ENCODE assay signal across 22 cellular contexts in genomic region chr4:155618183-155618838, GRCh38. TPM values are rescaled to one million over a fixed set of nuclear protein-coding genes. Genes with fewer than 3 reads are reported as not detected.
"Had no signal": no experiment of that assay in that cellular context is flagged by ENCODE, and none has a peak within 500 bp of the region (broad histone marks: within the 10 kb centered on the region; RNA-seq: fewer than 3 reads in every experiment).

No MANE protein-coding gene starts in this region.

- H3K4me1 ChIP-seq: adrenal gland, Peyer's patch had no signal

- H3K9me3 ChIP-seq: adrenal gland, Peyer's patch had no signal

- H3K27ac Mint-ChIP-seq: activated CD8-positive, alpha-beta T cell treated with anti-CD3 and anti-CD28 coated beads for 36 hours; activated naive CD8-positive, alpha-beta T cell treated with anti-CD3 and anti-CD28 coated beads, Interleukin-2, amount 10 ng/mL, durations not matched to agents 7 days and 5 days; T-helper 17 cell had no signal

- H3K36me3 ChIP-seq: adrenal gland, Peyer's patch had no signal

- DNase-seq: activated CD4-positive, CD25-positive, alpha-beta regulatory T cell; activated CD8-positive, alpha-beta memory T cell treated with anti-CD3 and anti-CD28 coated beads, Interleukin-2, amount 50 U/mL, for 48 hours; activated CD8-positive, alpha-beta T cell treated with anti-CD3 and anti-CD28 coated beads for 36 hours; activated naive CD4-positive, alpha-beta T cell treated with anti-CD3 and anti-CD28 coated beads, Interleukin-2, amount 50 U/mL, for 16 hours; activated naive CD8-positive, alpha-beta T cell treated with anti-CD3 and anti-CD28 coated beads, Interleukin-2, amount 10 ng/mL, durations not matched to agents 7 days and 5 days; activated T-cell treated with anti-CD3 and anti-CD28 coated beads, Interleukin-2, amount 50 U/mL, for 1 hour; anterior cingulate cortex; caudate nucleus; Kasumi-1; NCI-H146; NCI-H187 treated with DMSO at 0.1 percent for 48 hours; NCI-H2081 treated with DMSO at 0.1 percent for 48 hours; NCI-H446; NCI-H524; Peyer's patch; SHP77 treated with DMSO at 0.1 percent for 48 hours; T-helper 17 cell; T-helper 9 cell had no signal

- ATAC-seq: activated CD8-positive, alpha-beta T cell treated with anti-CD3 and anti-CD28 coated beads for 36 hours; K562; T-helper 17 cell had no signal

- H3K4me3 ChIP-seq: adrenal gland, K562, Peyer's patch had no signal

- H3K4me1 Mint-ChIP-seq: T-helper 17 cell had no signal

- H3K27me3 ChIP-seq: adrenal gland, Peyer's patch had no signal

- H3K4me3 Mint-ChIP-seq: activated CD8-positive, alpha-beta T cell treated with anti-CD3 and anti-CD28 coated beads for 36 hours; activated naive CD8-positive, alpha-beta T cell treated with anti-CD3 and anti-CD28 coated beads, Interleukin-2, amount 10 ng/mL, durations not matched to agents 7 days and 5 days; T-helper 17 cell had no signal

- H3K36me3 Mint-ChIP-seq: activated naive CD8-positive, alpha-beta T cell treated with anti-CD3 and anti-CD28 coated beads, Interleukin-2, amount 10 ng/mL, durations not matched to agents 7 days and 5 days had no signal

- H3K9me3 Mint-ChIP-seq: activated CD8-positive, alpha-beta T cell treated with anti-CD3 and anti-CD28 coated beads for 36 hours; activated naive CD8-positive, alpha-beta T cell treated with anti-CD3 and anti-CD28 coated beads, Interleukin-2, amount 10 ng/mL, durations not matched to agents 7 days and 5 days had no signal

- H3K27ac ChIP-seq: adrenal gland, Peyer's patch, RWPE1, VCaP had no signal

RNA-seq across cellular contexts. Expression of gene GUCY1A1, which starts 48.3 kb away (rescaled TPM):
- total RNA-seq: activated naive CD8-positive, alpha-beta T cell treated with anti-CD3 and anti-CD28 coated beads, Interleukin-2, amount 10 ng/mL, durations not matched to agents 7 days and 5 days; K562 had no signal
- polyA plus RNA-seq: K562 had no signal
